7 cellular contexts compared by ENCODE assay signal in genomic region chr10:99329238-99329890, GRCh38.
DNase-seq lines count a peak whose midpoint lies in the region; ATAC-seq and TF ChIP-seq lines count a peak whose summit lies in the region.

CNNM1 (plus strand) TSS chr10:99329356; CDS start chr10:99329388, 32 bp downstream.

- peaks cover 33% of the 10 kb centered on the region for H3K27me3 ChIP-seq in brain microvascular endothelial cell (replicated peaks)

- peak; percentile 79 for ATAC-seq in HG02610 (IDR thresholded peaks at IDR 0.05; ENCODE audit: unreplicated experiment)

- in situ Hi-C loops in GM13977 (cut with MboI; ENCODE audit: low pct_unique_long_range_greater_than_20kb, low sequenced_read_pairs, unreplicated experiment): no loop called here
- in situ Hi-C loops in brain microvascular endothelial cell (cut with HindIII; ENCODE audit: low pct_ligation_motif_present, low sequenced_read_pairs): no loop called here

- TF ChIP-seq CTCF in GM13977 (IDR thresholded peaks at IDR 0.05; ENCODE audit: extremely low read depth, insufficient read depth, missing control alignments) (no peak), brain microvascular endothelial cell (IDR thresholded peaks at IDR 0.05; ENCODE audit: low read depth, low read length, missing control alignments) (no peak)

- H3K27ac ChIP-seq in brain microvascular endothelial cell: no peak within 1 kb of the TSS

- H3K4me3 ChIP-seq in brain microvascular endothelial cell (ENCODE audit: low read depth, low read length): peak within 1 kb of the TSS; percentile 5

- no peaks in the 10 kb centered on the region for H3K36me3 ChIP-seq in brain microvascular endothelial cell (replicated peaks)

- DNase-seq in GM13977 (ENCODE audit: low spot score): peak; percentile 47
- DNase-seq in NCI-H82 (lab: John Stamatoyannopoulos, UW): peak; percentile 73
- DNase-seq in brain microvascular endothelial cell: no peak
- DNase-seq in kidney glomerular epithelial cell (lab: John Stamatoyannopoulos, UW): peak; percentile 18
- DNase-seq in stimulated activated CD4-positive, alpha-beta T cell treated with anti-CD3 and anti-CD28 coated beads, Interleukin-2, amount 100 ng/mL, for 4 hours (ENCODE audit: low read depth): peak; percentile 25
- DNase-seq in CD1c-positive myeloid dendritic cell (ENCODE audit: extremely low spot score): no peak

Comparison
In these comparisons a context has a peak if more than half of its experiments do, and no peak if none do; other contexts are left out.
1. DNase-seq: peak in GM13977 (single experiment), NCI-H82 (single experiment), kidney glomerular epithelial cell (single experiment) and stimulated activated CD4-positive, alpha-beta T cell treated with anti-CD3 and anti-CD28 coated beads, Interleukin-2, amount 100 ng/mL, for 4 hours (single experiment); none in brain microvascular endothelial cell (single experiment) and CD1c-positive myeloid dendritic cell (single experiment).